ENCODE assay signal across 1 cellular context in the genomic region with DNA sequence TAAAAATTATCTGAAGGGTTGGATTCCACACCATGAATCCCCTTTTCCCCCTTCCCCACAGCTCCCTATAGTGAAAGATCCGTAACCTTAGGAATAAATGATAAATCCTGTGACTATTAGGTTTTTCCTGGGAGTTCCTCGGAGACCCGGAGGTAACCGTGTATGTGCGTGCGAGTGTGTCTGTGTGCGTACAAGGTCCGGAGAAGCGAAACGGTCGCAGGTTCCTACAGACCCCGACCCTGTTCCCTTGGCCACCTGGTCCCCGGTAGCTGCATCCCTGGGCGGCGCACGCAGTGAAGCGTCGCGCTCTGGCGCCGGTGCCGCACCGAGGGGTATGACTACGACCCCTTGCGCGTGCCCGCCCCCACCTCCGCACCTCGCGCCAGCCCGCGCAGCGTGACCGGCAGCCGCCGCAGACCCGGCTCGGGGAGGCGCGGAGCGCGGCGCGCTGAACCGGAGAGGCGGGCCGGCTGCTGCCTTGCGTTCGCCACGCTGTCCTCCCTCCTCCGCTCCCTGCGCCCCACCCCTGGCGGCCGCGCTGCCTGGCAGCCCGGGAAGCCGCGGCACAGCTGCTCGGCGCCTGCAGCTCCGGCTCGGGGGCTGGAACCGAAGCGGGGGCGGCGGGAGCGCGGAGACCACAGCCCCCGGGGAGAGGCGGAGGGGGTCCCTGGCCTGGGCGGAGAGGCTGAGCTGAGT.
A peak's percentile ranks its signal among the peaks of the same experiment; 100 is the strongest.
TF ChIP-seq lines count a peak whose summit lies in the region.

Gene AK5 (plus strand): TSS at position 529 of the 696 bp plus-strand sequence. CDS start 295 bp downstream, outside the sequence.

TF ChIP-seq in HEK293, 187 proteins besides CTCF, POLR2A, EP300 and RAD21 (continued from another document):
- TF ChIP-seq ZBTB26 (tag by site-specific recombination; optimal IDR thresholded peaks at IDR 0.05), result peak; percentile 64
- peak; percentile 76 for TF ChIP-seq ZFHX2 (tag by site-specific recombination; conservative IDR thresholded peaks at IDR 0.05)
- no peak for TF ChIP-seq AEBP2 (tag by site-specific recombination; IDR thresholded peaks at IDR 0.05; ENCODE audit: borderline replicate concordance)
- TF ChIP-seq MZF1 (tag by site-specific recombination; IDR thresholded peaks at IDR 0.05; ENCODE audit: borderline replicate concordance), result peak; percentile 45; the same call in 1 of the 2 replicates
- 0 out of 2 replicates have a peak, but pooled peaks have one; percentile 43 for TF ChIP-seq ZNF549 (tag by site-specific recombination; IDR thresholded peaks at IDR 0.05)
